In genomic region chr19:43463381-43464088, GRCh38 we compare ENCODE assay signal across 8 cellular contexts. TPM values are rescaled to one million over a fixed set of nuclear protein-coding genes. Genes with fewer than 3 reads are reported as not detected.
A peak's percentile ranks its signal among the peaks of the same experiment; 100 is the strongest.
DNase-seq lines count a peak whose midpoint lies in the region; ATAC-seq and TF ChIP-seq lines count a peak whose summit lies in the region.

No MANE protein-coding gene starts in this region.

- BruUV-seq in OCI-LY7 (replicated peaks; lab: Mats Ljungman, UMichigan), result no TSS peak

- no peaks in the 10 kb centered on the region for H4K20me1 ChIP-seq in OCI-LY7 (ENCODE audit: insufficient read depth, low read length)

- DNase-seq in COR-L47 (lab: John Stamatoyannopoulos, UW) (peak; percentile 90), HT-29 (ENCODE audit: low spot score) (peak; percentile 99), OCI-LY7 (ENCODE audit: low spot score) (peak; percentile 95), activated T-cell treated with anti-CD3 and anti-CD28 coated beads for 48 hours (ENCODE audit: low read depth) (peak; percentile 98), erythroblast (lab: John Stamatoyannopoulos, UW) (peak; percentile 97 to 99), mucosa of gallbladder (ENCODE audit: low spot score) (peak; percentile 98)
- peak; percentile 97 to 99 for DNase-seq in stimulated activated CD8-positive, alpha-beta memory T cell treated with anti-CD3 and anti-CD28 coated beads, Interleukin-4, amount 100 ng/mL, for 1 hour (ENCODE audit: low read depth in 2 of 2, low spot score in 1 of 2)

- intact Hi-C loops in OCI-LY7 (cut with micrococcal nuclease; ENCODE audit: unreplicated experiment), result loop anchor here (2.0 kb wide), 1 partner anchor 41 kb away; the partner anchor contains the start of gene PHLDB3

- CTCF ChIA-PET in OCI-LY7 (lab: Charles Lee; ENCODE audit: unreplicated experiment), result interaction anchor here (0.8 kb wide), 1 partner anchor 38 kb away, joined by 10 read pairs; no protein-coding TSS in a partner anchor

- H3K79me2 ChIP-seq in OCI-LY7 (ENCODE audit: insufficient read depth, low read depth, low read length), result no peaks in the 10 kb centered on the region

- H3K9me3 ChIP-seq in OCI-LY7 (ENCODE audit: low read length), result no peaks in the 10 kb centered on the region

- no peaks in the 10 kb centered on the region for H3K36me3 ChIP-seq in OCI-LY7 (ENCODE audit: insufficient read depth, low read length)

- H2AFZ ChIP-seq in OCI-LY7 (ENCODE audit: low read length), result peak overlapping the region; percentile 95

- peak overlapping the region; percentile 91 for H3K4me2 ChIP-seq in OCI-LY7 (ENCODE audit: low read length)

- TF ChIP-seq POLR2A in erythroblast (IDR thresholded peaks at IDR 0.05; ENCODE audit: low read length), result no peak

- H3K4me1 ChIP-seq in OCI-LY7 (ENCODE audit: insufficient read depth, low read length, poor library complexity, severe bottlenecking), result peaks cover 9% of the 10 kb centered on the region

- H3K9me2 ChIP-seq in OCI-LY7 (ENCODE audit: insufficient read depth, low read length), result no peaks in the 10 kb centered on the region

- H3K27ac ChIP-seq in OCI-LY7 (ENCODE audit: low read depth, low read length, poor library complexity, severe bottlenecking), result peak overlapping the region; percentile 19

- POLR2A ChIA-PET in OCI-LY7 (lab: Charles Lee), result interaction anchor here (0.5 to 1.7 kb wide), 5 partner anchors 17 to 205 kb away, joined by 3 to 6 read pairs (median 4); partner anchors contain the start of gene PHLDB3

- ATAC-seq in GM21360 (IDR thresholded peaks at IDR 0.05; ENCODE audit: unreplicated experiment), result peak; percentile 74

- TF ChIP-seq CTCF in OCI-LY7 (conservative IDR thresholded peaks at IDR 0.05; ENCODE audit: low read length), result no peak

- H3K4me3 ChIP-seq in OCI-LY7 (ENCODE audit: low read depth, low read length, poor library complexity, severe bottlenecking), result peak overlapping the region; percentile 70

RNA-seq across cellular contexts. Expression of gene LYPD3, which starts 1.9 kb away (rescaled TPM):
- total RNA-seq in HT-29 (2014; rRNA removed; shearing (Covaris generic)), result 0.05 and 0.78 TPM in 2 replicates
- total RNA-seq in OCI-LY7 (2014; rRNA removed; shearing (Covaris generic)), result not detected in 2 replicates
- total RNA-seq in OCI-LY7 (2022) (0.42 TPM in 1 of 2 replicates, not detected in the other), mucosa of gallbladder (1.6 TPM)

RNA-seq across cellular contexts. Expression of gene PHLDB3, which starts 41.0 kb away (rescaled TPM):
- total RNA-seq in HT-29 (2014; rRNA removed; shearing (Covaris generic)), result 45.7 and 52.4 TPM in 2 replicates
- total RNA-seq in OCI-LY7 (2014; rRNA removed; shearing (Covaris generic)), result 12.9 and 20.6 TPM in 2 replicates
- total RNA-seq in OCI-LY7 (2022) (6.0 and 9.9 TPM in 2 replicates), mucosa of gallbladder (35.3 TPM)

RNA-seq across cellular contexts. Expression of gene TEX101, which starts 48.8 kb away (rescaled TPM):
- total RNA-seq in HT-29 (2014; rRNA removed; shearing (Covaris generic)), result not detected in 2 replicates
- not detected in 2 replicates for total RNA-seq in OCI-LY7 (2014; rRNA removed; shearing (Covaris generic))
- not detected in 2 replicates for total RNA-seq in OCI-LY7 (2022)
- total RNA-seq in mucosa of gallbladder, result not detected

Comparison
In these comparisons a context has a peak if more than half of its experiments do, and no peak if none do; other contexts are left out.
1. Peak in every context shown above with its lines: DNase-seq, ATAC-seq, H3K4me3 ChIP-seq and H3K27ac ChIP-seq.